2 cellular contexts compared by ENCODE assay signal in the genomic region with DNA sequence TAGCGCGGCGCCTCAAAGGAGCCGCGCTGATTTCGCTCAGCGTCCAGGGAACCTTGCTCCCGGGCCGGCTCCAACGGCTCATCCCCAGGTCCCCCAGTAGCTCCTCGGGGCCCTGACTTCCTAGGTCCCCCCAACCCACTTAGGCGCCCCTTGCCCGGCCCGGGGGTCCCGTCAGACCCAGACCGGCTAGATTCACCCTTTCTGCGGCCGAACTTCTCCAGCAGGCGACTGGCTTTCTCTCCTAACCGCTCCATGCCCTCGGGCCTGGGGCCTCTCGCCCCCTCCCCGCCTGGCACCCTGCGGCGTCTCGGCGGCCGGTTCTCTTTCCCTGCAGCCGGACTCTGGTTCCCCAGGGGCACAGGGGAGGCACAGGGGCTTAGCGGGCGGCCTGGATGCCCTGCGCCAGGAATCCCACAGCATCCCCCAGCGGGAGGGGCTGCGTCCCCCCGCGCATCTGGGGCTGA.
TF ChIP-seq lines count a peak whose summit lies in the region.

No MANE protein-coding gene starts in this region.

TF ChIP-seq in HCT116, 20 proteins besides CTCF, POLR2A, EP300 and RAD21 (continued from another document):
- TF ChIP-seq, protein P1, sequence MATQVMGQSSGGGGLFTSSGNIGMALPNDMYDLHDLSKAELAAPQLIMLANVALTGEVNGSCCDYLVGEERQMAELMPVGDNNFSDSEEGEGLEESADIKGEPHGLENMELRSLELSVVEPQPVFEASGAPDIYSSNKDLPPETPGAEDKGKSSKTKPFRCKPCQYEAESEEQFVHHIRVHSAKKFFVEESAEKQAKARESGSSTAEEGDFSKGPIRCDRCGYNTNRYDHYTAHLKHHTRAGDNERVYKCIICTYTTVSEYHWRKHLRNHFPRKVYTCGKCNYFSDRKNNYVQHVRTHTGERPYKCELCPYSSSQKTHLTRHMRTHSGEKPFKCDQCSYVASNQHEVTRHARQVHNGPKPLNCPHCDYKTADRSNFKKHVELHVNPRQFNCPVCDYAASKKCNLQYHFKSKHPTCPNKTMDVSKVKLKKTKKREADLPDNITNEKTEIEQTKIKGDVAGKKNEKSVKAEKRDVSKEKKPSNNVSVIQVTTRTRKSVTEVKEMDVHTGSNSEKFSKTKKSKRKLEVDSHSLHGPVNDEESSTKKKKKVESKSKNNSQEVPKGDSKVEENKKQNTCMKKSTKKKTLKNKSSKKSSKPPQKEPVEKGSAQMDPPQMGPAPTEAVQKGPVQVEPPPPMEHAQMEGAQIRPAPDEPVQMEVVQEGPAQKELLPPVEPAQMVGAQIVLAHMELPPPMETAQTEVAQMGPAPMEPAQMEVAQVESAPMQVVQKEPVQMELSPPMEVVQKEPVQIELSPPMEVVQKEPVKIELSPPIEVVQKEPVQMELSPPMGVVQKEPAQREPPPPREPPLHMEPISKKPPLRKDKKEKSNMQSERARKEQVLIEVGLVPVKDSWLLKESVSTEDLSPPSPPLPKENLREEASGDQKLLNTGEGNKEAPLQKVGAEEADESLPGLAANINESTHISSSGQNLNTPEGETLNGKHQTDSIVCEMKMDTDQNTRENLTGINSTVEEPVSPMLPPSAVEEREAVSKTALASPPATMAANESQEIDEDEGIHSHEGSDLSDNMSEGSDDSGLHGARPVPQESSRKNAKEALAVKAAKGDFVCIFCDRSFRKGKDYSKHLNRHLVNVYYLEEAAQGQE (IDR thresholded peaks at IDR 0.05; ENCODE audit: low read depth) = no peak

TF ChIP-seq in WTC11, 78 proteins besides CTCF, POLR2A, EP300 and RAD21 (continued from another document):
- TF ChIP-seq, protein P2, sequence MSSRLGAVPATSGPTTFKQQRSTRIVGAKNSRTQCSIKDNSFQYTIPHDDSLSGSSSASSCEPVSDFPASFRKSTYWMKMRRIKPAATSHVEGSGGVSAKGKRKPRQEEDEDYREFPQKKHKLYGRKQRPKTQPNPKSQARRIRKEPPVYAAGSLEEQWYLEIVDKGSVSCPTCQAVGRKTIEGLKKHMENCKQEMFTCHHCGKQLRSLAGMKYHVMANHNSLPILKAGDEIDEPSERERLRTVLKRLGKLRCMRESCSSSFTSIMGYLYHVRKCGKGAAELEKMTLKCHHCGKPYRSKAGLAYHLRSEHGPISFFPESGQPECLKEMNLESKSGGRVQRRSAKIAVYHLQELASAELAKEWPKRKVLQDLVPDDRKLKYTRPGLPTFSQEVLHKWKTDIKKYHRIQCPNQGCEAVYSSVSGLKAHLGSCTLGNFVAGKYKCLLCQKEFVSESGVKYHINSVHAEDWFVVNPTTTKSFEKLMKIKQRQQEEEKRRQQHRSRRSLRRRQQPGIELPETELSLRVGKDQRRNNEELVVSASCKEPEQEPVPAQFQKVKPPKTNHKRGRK (CRISPR knock-in tag; IDR thresholded peaks at IDR 0.05; ENCODE audit: borderline replicate concordance) = no peak
- TF ChIP-seq, protein P3, sequence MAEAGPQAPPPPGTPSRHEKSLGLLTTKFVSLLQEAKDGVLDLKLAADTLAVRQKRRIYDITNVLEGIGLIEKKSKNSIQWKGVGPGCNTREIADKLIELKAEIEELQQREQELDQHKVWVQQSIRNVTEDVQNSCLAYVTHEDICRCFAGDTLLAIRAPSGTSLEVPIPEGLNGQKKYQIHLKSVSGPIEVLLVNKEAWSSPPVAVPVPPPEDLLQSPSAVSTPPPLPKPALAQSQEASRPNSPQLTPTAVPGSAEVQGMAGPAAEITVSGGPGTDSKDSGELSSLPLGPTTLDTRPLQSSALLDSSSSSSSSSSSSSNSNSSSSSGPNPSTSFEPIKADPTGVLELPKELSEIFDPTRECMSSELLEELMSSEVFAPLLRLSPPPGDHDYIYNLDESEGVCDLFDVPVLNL (CRISPR knock-in tag; IDR thresholded peaks at IDR 0.05; ENCODE audit: borderline replicate concordance, low read depth) = no peak
- TF ChIP-seq ZNF423 (CRISPR knock-in tag; IDR thresholded peaks at IDR 0.05) = peak; percentile 25; the same call in 1 of the 2 replicates
- TF ChIP-seq, protein P4, sequence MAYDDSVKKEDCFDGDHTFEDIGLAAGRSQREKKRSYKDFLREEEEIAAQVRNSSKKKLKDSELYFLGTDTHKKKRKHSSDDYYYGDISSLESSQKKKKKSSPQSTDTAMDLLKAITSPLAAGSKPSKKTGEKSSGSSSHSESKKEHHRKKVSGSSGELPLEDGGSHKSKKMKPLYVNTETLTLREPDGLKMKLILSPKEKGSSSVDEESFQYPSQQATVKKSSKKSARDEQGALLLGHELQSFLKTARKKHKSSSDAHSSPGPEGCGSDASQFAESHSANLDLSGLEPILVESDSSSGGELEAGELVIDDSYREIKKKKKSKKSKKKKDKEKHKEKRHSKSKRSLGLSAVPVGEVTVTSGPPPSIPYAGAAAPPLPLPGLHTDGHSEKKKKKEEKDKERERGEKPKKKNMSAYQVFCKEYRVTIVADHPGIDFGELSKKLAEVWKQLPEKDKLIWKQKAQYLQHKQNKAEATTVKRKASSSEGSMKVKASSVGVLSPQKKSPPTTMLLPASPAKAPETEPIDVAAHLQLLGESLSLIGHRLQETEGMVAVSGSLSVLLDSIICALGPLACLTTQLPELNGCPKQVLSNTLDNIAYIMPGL (CRISPR knock-in tag; IDR thresholded peaks at IDR 0.05) = no peak
- TF ChIP-seq MXD4 (CRISPR knock-in tag; IDR thresholded peaks at IDR 0.05; ENCODE audit: borderline replicate concordance) = no peak
- no peak for TF ChIP-seq IRF2 (CRISPR knock-in tag; IDR thresholded peaks at IDR 0.05; ENCODE audit: borderline replicate concordance, low read depth)
- no peak for TF ChIP-seq ZNF219 (CRISPR knock-in tag; IDR thresholded peaks at IDR 0.05; ENCODE audit: borderline replicate concordance)
- TF ChIP-seq TCF7 (CRISPR knock-in tag; IDR thresholded peaks at IDR 0.05; ENCODE audit: low read depth) = no peak
- TF ChIP-seq, protein P5, sequence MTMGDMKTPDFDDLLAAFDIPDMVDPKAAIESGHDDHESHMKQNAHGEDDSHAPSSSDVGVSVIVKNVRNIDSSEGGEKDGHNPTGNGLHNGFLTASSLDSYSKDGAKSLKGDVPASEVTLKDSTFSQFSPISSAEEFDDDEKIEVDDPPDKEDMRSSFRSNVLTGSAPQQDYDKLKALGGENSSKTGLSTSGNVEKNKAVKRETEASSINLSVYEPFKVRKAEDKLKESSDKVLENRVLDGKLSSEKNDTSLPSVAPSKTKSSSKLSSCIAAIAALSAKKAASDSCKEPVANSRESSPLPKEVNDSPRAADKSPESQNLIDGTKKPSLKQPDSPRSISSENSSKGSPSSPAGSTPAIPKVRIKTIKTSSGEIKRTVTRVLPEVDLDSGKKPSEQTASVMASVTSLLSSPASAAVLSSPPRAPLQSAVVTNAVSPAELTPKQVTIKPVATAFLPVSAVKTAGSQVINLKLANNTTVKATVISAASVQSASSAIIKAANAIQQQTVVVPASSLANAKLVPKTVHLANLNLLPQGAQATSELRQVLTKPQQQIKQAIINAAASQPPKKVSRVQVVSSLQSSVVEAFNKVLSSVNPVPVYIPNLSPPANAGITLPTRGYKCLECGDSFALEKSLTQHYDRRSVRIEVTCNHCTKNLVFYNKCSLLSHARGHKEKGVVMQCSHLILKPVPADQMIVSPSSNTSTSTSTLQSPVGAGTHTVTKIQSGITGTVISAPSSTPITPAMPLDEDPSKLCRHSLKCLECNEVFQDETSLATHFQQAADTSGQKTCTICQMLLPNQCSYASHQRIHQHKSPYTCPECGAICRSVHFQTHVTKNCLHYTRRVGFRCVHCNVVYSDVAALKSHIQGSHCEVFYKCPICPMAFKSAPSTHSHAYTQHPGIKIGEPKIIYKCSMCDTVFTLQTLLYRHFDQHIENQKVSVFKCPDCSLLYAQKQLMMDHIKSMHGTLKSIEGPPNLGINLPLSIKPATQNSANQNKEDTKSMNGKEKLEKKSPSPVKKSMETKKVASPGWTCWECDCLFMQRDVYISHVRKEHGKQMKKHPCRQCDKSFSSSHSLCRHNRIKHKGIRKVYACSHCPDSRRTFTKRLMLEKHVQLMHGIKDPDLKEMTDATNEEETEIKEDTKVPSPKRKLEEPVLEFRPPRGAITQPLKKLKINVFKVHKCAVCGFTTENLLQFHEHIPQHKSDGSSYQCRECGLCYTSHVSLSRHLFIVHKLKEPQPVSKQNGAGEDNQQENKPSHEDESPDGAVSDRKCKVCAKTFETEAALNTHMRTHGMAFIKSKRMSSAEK (CRISPR knock-in tag; IDR thresholded peaks at IDR 0.05; ENCODE audit: borderline replicate concordance) = no peak
- TF ChIP-seq, protein P6, sequence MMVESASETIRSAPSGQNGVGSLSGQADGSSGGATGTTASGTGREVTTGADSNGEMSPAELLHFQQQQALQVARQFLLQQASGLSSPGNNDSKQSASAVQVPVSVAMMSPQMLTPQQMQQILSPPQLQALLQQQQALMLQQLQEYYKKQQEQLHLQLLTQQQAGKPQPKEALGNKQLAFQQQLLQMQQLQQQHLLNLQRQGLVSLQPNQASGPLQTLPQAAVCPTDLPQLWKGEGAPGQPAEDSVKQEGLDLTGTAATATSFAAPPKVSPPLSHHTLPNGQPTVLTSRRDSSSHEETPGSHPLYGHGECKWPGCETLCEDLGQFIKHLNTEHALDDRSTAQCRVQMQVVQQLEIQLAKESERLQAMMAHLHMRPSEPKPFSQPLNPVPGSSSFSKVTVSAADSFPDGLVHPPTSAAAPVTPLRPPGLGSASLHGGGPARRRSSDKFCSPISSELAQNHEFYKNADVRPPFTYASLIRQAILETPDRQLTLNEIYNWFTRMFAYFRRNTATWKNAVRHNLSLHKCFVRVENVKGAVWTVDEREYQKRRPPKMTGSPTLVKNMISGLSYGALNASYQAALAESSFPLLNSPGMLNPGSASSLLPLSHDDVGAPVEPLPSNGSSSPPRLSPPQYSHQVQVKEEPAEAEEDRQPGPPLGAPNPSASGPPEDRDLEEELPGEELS (CRISPR knock-in tag; IDR thresholded peaks at IDR 0.05) = 0 out of 2 replicates have a peak, but pooled peaks have one; percentile 1
- peak; percentile 54; the same call in 1 of the 2 replicates for TF ChIP-seq JUN (CRISPR knock-in tag; IDR thresholded peaks at IDR 0.05)
TF ChIP-seq in WTC11: peak in this region for 3.
